Comparison of ENCODE assay signal across 9 cellular contexts in the genomic region with DNA sequence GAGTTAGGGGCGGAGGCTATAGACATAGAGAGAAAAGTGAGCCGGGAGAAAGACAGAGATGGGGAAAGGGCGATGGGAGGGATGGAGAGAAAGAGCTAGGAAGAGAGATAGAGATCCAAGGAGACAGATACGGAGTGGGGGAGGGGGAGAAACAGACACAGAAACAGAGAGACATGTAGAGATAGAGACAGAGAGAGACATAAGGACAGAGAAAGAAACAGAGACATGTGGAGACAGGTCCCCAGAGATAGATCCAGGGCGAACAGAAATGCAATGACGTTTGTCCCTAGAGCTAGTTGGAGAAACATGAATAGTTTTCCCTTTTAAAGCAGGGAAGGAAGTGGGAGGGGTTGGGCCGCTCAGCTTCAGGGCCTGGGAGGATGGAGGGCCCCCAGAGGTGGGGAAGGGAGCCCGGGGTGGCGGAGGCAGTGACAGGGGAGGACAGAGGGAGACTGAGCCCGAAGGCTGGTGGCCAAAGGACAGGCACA. TPM values are rescaled to one million over a fixed set of nuclear protein-coding genes. Genes with fewer than 3 reads are reported as not detected.
DNase-seq lines count a peak whose midpoint lies in the region; ATAC-seq and TF ChIP-seq lines count a peak whose summit lies in the region.
"Had no signal": no experiment of that assay in that cellular context is flagged by ENCODE, and none has a peak within 500 bp of the region (broad histone marks: within the 10 kb centered on the region; RNA-seq: fewer than 3 reads in every experiment).

No MANE protein-coding gene starts in this region.

- H3K4me3 ChIP-seq in right cardiac atrium (ENCODE audit: low read length) (peak overlapping the region; percentile 20), prostate gland (peak overlapping the region; percentile 15 to 18), MG63 (no peak overlapping the region)

- intact Hi-C loops in right cardiac atrium (cut with DNase I) (loop anchor here in 2 of 4 donors (5.0 to 10.0 kb wide), 2 partner anchors 71 to 347 kb away; a partner anchor contains a TSS), prostate gland (cut with DNase I) (loop anchor here (5.0 kb wide), 1 partner anchor 66 kb away; a partner anchor contains a TSS)

- H3K36me3 ChIP-seq in prostate gland (no peaks in the 10 kb centered on the region), MG63 (no peaks in the 10 kb centered on the region)

- TF ChIP-seq CTCF in prostate gland (IDR thresholded peaks at IDR 0.05) = no peak

- peaks cover 4% of the 10 kb centered on the region for H3K4me1 ChIP-seq in right cardiac atrium (ENCODE audit: control insufficient read depth, insufficient read depth, low read length)
- H3K4me1 ChIP-seq in prostate gland (replicated peaks) = no peaks in the 10 kb centered on the region

- TF ChIP-seq POLR2A in prostate gland (IDR thresholded peaks at IDR 0.05) (no peak), erythroblast (IDR thresholded peaks at IDR 0.05; ENCODE audit: low read length) (no peak)

- peak; percentile 89 for DNase-seq in DMS 273 (lab: John Stamatoyannopoulos, UW; ENCODE audit: unreplicated experiment)
- DNase-seq in right cardiac atrium = peak; percentile 74 to 85 (median 85)
- peak; percentile 44 for DNase-seq in prostate gland (ENCODE audit: low spot score)
- DNase-seq in erythroblast (lab: John Stamatoyannopoulos, UW) = no peak
- DNase-seq in MG63 = no peak
- DNase-seq: NCI-H526 treated with DMSO at 0.1 percent for 48 hours had no signal

- H3K9me3 ChIP-seq in right cardiac atrium (ENCODE audit: control insufficient read depth, low read length) = no peaks in the 10 kb centered on the region
- H3K9me3 ChIP-seq in prostate gland = no peaks in the 10 kb centered on the region
- H3K9me3 ChIP-seq in MG63 = no peaks in the 10 kb centered on the region

- peak overlapping the region; percentile 99 for H3K27ac ChIP-seq in angular gyrus (ENCODE audit: low read depth, low read length)
- H3K27ac ChIP-seq in right cardiac atrium (ENCODE audit: low read length) = peak overlapping the region; percentile 96
- peak overlapping the region; percentile 79 to 89 for H3K27ac ChIP-seq in prostate gland

- 25% methylated on average over 10 of the region's 10 CpGs for WGBS in right cardiac atrium
- 4% methylated on average over 10 of the region's 10 CpGs for WGBS in prostate gland

- ATAC-seq in right cardiac atrium (peak; percentile 68 to 75), GM18520 (IDR thresholded peaks at IDR 0.05; ENCODE audit: unreplicated experiment) (no peak), GM19463 (IDR thresholded peaks at IDR 0.05; ENCODE audit: unreplicated experiment) (no peak)

- H3K27me3 ChIP-seq in right cardiac atrium (ENCODE audit: control insufficient read depth, insufficient read depth) (no peaks in the 10 kb centered on the region), prostate gland (replicated peaks; ENCODE audit: insufficient read depth) (no peaks in the 10 kb centered on the region), MG63 (no peaks in the 10 kb centered on the region)

RNA-seq across cellular contexts. Expression of a gene that starts 4.6 kb away (rescaled TPM):
- total RNA-seq in right cardiac atrium = 10 to 100 TPM; 13.3 to 29.0 (median 21.7) TPM
- 51.1 TPM for polyA plus RNA-seq in right cardiac atrium
- 100 to 1,000 TPM in 1 of 2 donors, 10 to 100 TPM in 1; 44.1 to 151 TPM for total RNA-seq in prostate gland
- total RNA-seq in MG63 (2014; rRNA removed; shearing (Covaris generic); ENCODE audit: low replicate concordance) = 1.0 TPM in 1 of 2 replicates, not detected in the other

RNA-seq across cellular contexts. Expression of a gene that starts 12.8 kb away (rescaled TPM):
- 10 to 100 TPM in 3 of 4 donors, 1 to 10 TPM in 1; 9.0 to 16.6 (median 12.2) TPM for total RNA-seq in right cardiac atrium
- 5.7 TPM for polyA plus RNA-seq in right cardiac atrium
- total RNA-seq in prostate gland = 100 to 1,000 TPM; 349 to 932 TPM
- total RNA-seq in MG63 (2014; rRNA removed; shearing (Covaris generic); ENCODE audit: low replicate concordance) = 1.8 and 7.7 TPM in 2 replicates

RNA-seq across cellular contexts. Expression of a gene that starts 27.6 kb away (rescaled TPM):
- total RNA-seq in right cardiac atrium (under 1 TPM in 1 of 4 donors, not detected in 3; 0.36 TPM), prostate gland (1 to 10 TPM in 1 of 2 donors, not detected in 1; 1.8 TPM)
- 0.09 TPM for polyA plus RNA-seq in right cardiac atrium
- total RNA-seq in MG63 (2014; rRNA removed; shearing (Covaris generic); ENCODE audit: low replicate concordance) = 6.9 and 7.0 TPM in 2 replicates

RNA-seq across cellular contexts. Expression of a gene that starts 52.4 kb away (rescaled TPM):
- under 1 TPM in 2 of 4 donors, not detected in 2; 0.57 to 0.89 TPM for total RNA-seq in right cardiac atrium
- polyA plus RNA-seq in right cardiac atrium = 4.3 TPM
- 10 to 100 TPM in 1 of 2 donors, 1 to 10 TPM in 1; 9.7 to 15.5 TPM for total RNA-seq in prostate gland
- not detected in 2 replicates for total RNA-seq in MG63 (2014; rRNA removed; shearing (Covaris generic); ENCODE audit: low replicate concordance)

Comparison
In these comparisons a context has a peak if more than half of its experiments do, and no peak if none do; other contexts are left out.
1. DNase-seq: peak in DMS 273 (single experiment), right cardiac atrium (3 of 3) and prostate gland (single experiment); none in erythroblast (0 of 2) and MG63 (single experiment).
2. ATAC-seq: peak in right cardiac atrium (2 of 2); none in GM18520 (single experiment) and GM19463 (single experiment).
3. RNA of a gene that starts 12.8 kb away (total RNA-seq): 349 to 932 TPM in prostate gland; 9.0 to 16.6 TPM in right cardiac atrium and 1.8 to 7.7 TPM in MG63; every median in the first group is over 10 times any median in the second.
4. Peak in every context shown above with its lines, with median percentiles within 50 percentile points of each other: H3K27ac ChIP-seq.